Comparison of ENCODE assay signal across 23 cellular contexts in the genomic region with DNA sequence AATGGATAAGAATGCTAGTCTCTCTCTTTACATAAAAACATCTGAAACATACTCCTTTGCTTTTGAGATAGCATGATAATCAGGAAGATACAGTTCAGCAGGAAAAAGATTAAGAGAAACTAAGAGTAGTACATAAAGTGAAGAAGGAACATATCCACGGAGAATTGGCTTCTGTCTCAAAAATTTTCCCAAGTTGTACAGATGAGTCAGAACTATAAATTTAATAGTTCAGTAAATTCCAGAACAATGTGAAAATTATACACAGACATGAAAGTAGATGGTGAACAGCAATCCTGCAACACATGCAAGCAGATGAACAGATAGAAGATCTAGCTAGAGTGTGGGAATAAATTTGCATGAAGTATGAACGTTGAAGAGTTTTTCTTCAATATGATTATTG.
"Had no signal": no experiment of that assay in that cellular context is flagged by ENCODE, and none has a peak within 500 bp of the region (broad histone marks: within the 10 kb centered on the region; RNA-seq: fewer than 3 reads in every experiment).

No MANE protein-coding gene starts in this region.

- H3K27ac Mint-ChIP-seq: activated B cell treated with CpG ODN at 0.5 μM for 24 hours; activated CD8-positive, alpha-beta T cell treated with anti-CD3 and anti-CD28 coated beads for 36 hours; activated naive CD4-positive, alpha-beta T cell treated with anti-CD3 and anti-CD28 coated beads, Interleukin-2, amount 50 U/mL, for 72 hours; brain; nephron progenitor cell; progenitor cell of endocrine pancreas; stimulated activated naive CD8-positive, alpha-beta T cell treated with anti-CD3 and anti-CD28 coated beads, Interleukin-15, Interleukin-2, amounts not matched to agents 100 ng/mL and 50 ng/mL, for 24 hours had no signal

- ATAC-seq: activated CD8-positive, alpha-beta T cell treated with anti-CD3 and anti-CD28 coated beads for 36 hours; activated naive CD4-positive, alpha-beta T cell treated with anti-CD3 and anti-CD28 coated beads, Interleukin-2, amount 50 U/mL, for 72 hours; activated T-cell treated with anti-CD3 and anti-CD28 coated beads, Interleukin-2, amount 50 U/mL, for 4 hours; heart left ventricle; left colon; lower lobe of right lung had no signal

- H3K4me2 ChIP-seq: smooth muscle cell had no signal

- H3K4me1 Mint-ChIP-seq: activated B cell treated with CpG ODN at 0.5 μM for 24 hours, brain, nephron progenitor cell had no signal

- H3K27ac ChIP-seq: coronary artery, esophagus muscularis mucosa, heart left ventricle, lower lobe of right lung, right atrium auricular region, testis, upper lobe of left lung had no signal

- DNase-seq: activated B cell treated with CpG ODN at 0.5 μM for 24 hours; activated CD4-positive, alpha-beta T cell treated with anti-CD3 and anti-CD28 coated beads for 48 hours; activated CD8-positive, alpha-beta T cell treated with anti-CD3 and anti-CD28 coated beads for 36 hours; activated gamma-delta T cell; activated T-cell treated with anti-CD3 and anti-CD28 coated beads, Interleukin-2, amount 50 U/mL, for 4 hours; amygdala; central memory CD4-positive, alpha-beta T cell; effector CD4-positive, alpha-beta T cell; heart left ventricle; left colon; lower lobe of right lung; nephron progenitor cell; occipital lobe; testis; upper lobe of left lung had no signal

- H3K27me3 ChIP-seq: esophagus muscularis mucosa, heart left ventricle, right atrium auricular region, testis, upper lobe of left lung had no signal

- H3K4me1 ChIP-seq: heart left ventricle, lower lobe of right lung, right atrium auricular region, testis, upper lobe of left lung had no signal

- H3K4me3 Mint-ChIP-seq: activated B cell treated with CpG ODN at 0.5 μM for 24 hours; activated CD8-positive, alpha-beta T cell treated with anti-CD3 and anti-CD28 coated beads for 36 hours; activated T-cell treated with anti-CD3 and anti-CD28 coated beads, Interleukin-2, amount 50 U/mL, for 4 hours; brain; nephron progenitor cell; stimulated activated naive CD8-positive, alpha-beta T cell treated with anti-CD3 and anti-CD28 coated beads, Interleukin-15, Interleukin-2, amounts not matched to agents 100 ng/mL and 50 ng/mL, for 24 hours had no signal

- H3K9me3 Mint-ChIP-seq: activated B cell treated with CpG ODN at 0.5 μM for 24 hours, brain, nephron progenitor cell had no signal

- H3K36me3 ChIP-seq: esophagus muscularis mucosa, heart left ventricle, lower lobe of right lung, right atrium auricular region, upper lobe of left lung had no signal

- H3K4me3 ChIP-seq: coronary artery, esophagus muscularis mucosa, heart left ventricle, lower lobe of right lung, right atrium auricular region, smooth muscle cell, testis, upper lobe of left lung had no signal

- H3K27me3 Mint-ChIP-seq: activated B cell treated with CpG ODN at 0.5 μM for 24 hours; activated CD8-positive, alpha-beta T cell treated with anti-CD3 and anti-CD28 coated beads for 36 hours; brain; progenitor cell of endocrine pancreas; stimulated activated naive CD8-positive, alpha-beta T cell treated with anti-CD3 and anti-CD28 coated beads, Interleukin-15, Interleukin-2, amounts not matched to agents 100 ng/mL and 50 ng/mL, for 24 hours had no signal

- H3K36me3 Mint-ChIP-seq: activated naive CD4-positive, alpha-beta T cell treated with anti-CD3 and anti-CD28 coated beads, Interleukin-2, amount 50 U/mL, for 72 hours; brain had no signal

- H3K9me3 ChIP-seq: esophagus muscularis mucosa, lower lobe of right lung, testis, upper lobe of left lung had no signal
